8 cellular contexts compared by ENCODE assay signal in the genomic region with DNA sequence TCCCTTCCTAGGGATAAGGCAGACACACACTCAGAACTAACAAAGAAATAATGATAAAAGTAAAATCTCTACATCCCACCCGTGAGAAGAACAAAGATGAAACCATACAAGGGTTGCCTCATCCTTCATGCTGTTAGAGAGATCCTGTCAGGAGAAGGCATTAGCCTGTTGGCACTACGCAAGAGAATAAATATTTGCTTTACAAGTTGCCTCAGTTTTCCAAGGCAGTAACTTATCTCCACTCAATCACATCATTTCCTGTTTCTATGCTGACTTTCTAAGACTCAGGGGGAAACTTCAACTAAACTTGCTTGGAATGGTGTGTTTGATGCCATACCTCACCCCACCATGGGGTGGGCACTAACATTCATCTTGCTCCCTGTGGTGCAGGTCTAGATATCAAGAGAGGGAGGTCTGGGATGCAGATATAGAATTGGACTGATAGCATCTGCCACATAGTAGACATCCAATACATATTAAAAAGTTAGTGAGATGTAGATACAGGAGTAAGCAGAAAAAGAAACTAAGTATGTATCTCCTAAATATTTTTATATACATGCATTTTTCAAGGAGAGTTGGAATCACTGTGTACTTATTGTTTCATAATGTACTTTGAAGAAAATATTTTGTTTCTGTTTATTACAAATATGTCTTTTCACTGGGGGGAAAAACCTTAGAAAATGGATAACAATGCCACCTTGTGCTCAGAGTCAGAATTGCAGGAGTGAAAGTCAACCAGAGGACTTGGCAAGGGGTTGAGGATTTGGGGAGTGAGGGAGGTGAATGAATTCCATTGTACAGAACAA. TPM values are rescaled to one million over a fixed set of nuclear protein-coding genes. Genes with fewer than 3 reads are reported as not detected.
A peak's percentile ranks its signal among the peaks of the same experiment; 100 is the strongest.
DNase-seq lines count a peak whose midpoint lies in the region; ATAC-seq, FAIRE-seq and TF ChIP-seq lines count a peak whose summit lies in the region.

No MANE protein-coding gene starts in this region.

- H3K27ac ChIP-seq in astrocyte (ENCODE audit: low read depth, low read length) = no peak overlapping the region
- H3K27ac ChIP-seq in gastrocnemius medialis = no peak overlapping the region

- DNase-seq in DMS 273 treated with DMSO at 0.1 percent for 48 hours (lab: John Stamatoyannopoulos, UW) (peak; percentile 15), NCI-H1694 (lab: John Stamatoyannopoulos, UW) (peak; percentile 43), astrocyte (ENCODE audit: low read depth) (peak; percentile 18), kidney tubule cell (ENCODE audit: low spot score) (peak; percentile 15), gastrocnemius medialis (no peak)

- FAIRE-seq in astrocyte (lab: Jason Lieb, UNC) = peak; percentile 100

- no peaks in the 10 kb centered on the region for H3K9me3 Mint-ChIP-seq in astrocyte (ENCODE audit: unreplicated experiment)

- peaks cover 1% of the 10 kb centered on the region for H3K36me3 Mint-ChIP-seq in astrocyte (ENCODE audit: low read depth, unreplicated experiment)

- TF ChIP-seq CTCF in astrocyte (IDR thresholded peaks at IDR 0.05; ENCODE audit: insufficient read depth, low read depth, low read length) (peak; percentile 64), gastrocnemius medialis (IDR thresholded peaks at IDR 0.05 in 4 of 5, conservative IDR thresholded peaks at IDR 0.05 in 1 of 5) (peak in 1 of 5 experiments; percentile 33)

- H3K9ac ChIP-seq in astrocyte (ENCODE audit: low read length) = no peak overlapping the region

- no peak overlapping the region for H3K27ac Mint-ChIP-seq in astrocyte (ENCODE audit: unreplicated experiment)

- peak; percentile 61 for ATAC-seq in GM18868 (IDR thresholded peaks at IDR 0.05; ENCODE audit: unreplicated experiment)
- ATAC-seq in gastrocnemius medialis = no peak
- no peak for ATAC-seq in HG02884 (IDR thresholded peaks at IDR 0.05; ENCODE audit: unreplicated experiment)
- ATAC-seq in GM19463 (IDR thresholded peaks at IDR 0.05; ENCODE audit: unreplicated experiment) = no peak

- H3K4me2 ChIP-seq in astrocyte (ENCODE audit: low read length) = no peak overlapping the region

- no peak overlapping the region for H2AFZ ChIP-seq in astrocyte (ENCODE audit: low read depth, low read length)

- H3K27me3 ChIP-seq in astrocyte (ENCODE audit: insufficient read depth, low read length) (no peaks in the 10 kb centered on the region), gastrocnemius medialis (no peaks in the 10 kb centered on the region)

- no peaks in the 10 kb centered on the region for H3K9me3 ChIP-seq in astrocyte (ENCODE audit: insufficient read depth, low read depth, low read length)
- H3K9me3 ChIP-seq in gastrocnemius medialis = no peaks in the 10 kb centered on the region

- H3K4me1 Mint-ChIP-seq in astrocyte (ENCODE audit: low read depth, unreplicated experiment) = peaks cover 4% of the 10 kb centered on the region

- no peaks in the 10 kb centered on the region for H3K79me2 ChIP-seq in astrocyte (ENCODE audit: insufficient read depth, low read length)

- H4K20me1 ChIP-seq in astrocyte (ENCODE audit: insufficient read depth, low read length) = no peaks in the 10 kb centered on the region

- H3K36me3 ChIP-seq in astrocyte (ENCODE audit: insufficient read depth, low read length) (no peaks in the 10 kb centered on the region), gastrocnemius medialis (no peaks in the 10 kb centered on the region)

- TF ChIP-seq POLR2A in gastrocnemius medialis (IDR thresholded peaks at IDR 0.05) = no peak

- no peak overlapping the region for H3K4me3 Mint-ChIP-seq in astrocyte (ENCODE audit: unreplicated experiment)

- H3K27me3 Mint-ChIP-seq in astrocyte (ENCODE audit: low read depth, unreplicated experiment) = no peaks in the 10 kb centered on the region

- in situ Hi-C loops in gastrocnemius medialis (cut with MboI; ENCODE audit: low sequenced_read_pairs in 4 of 4) = loop anchor here in 2 of 4 donors (25.0 kb wide), 2 partner anchors 95 to 220 kb away; partner anchors contain the start of genes BEX1 (in 1 of the 2) and RAB40AL (in 1 of the 2)

- intact Hi-C loops in gastrocnemius medialis (cut with DNase I; ENCODE audit: low total_unique reads) = no loop called here

- H3K4me1 ChIP-seq in astrocyte (ENCODE audit: insufficient read depth, low read length) = peaks cover under 1% of the 10 kb centered on the region
- H3K4me1 ChIP-seq in gastrocnemius medialis = no peaks in the 10 kb centered on the region

- H3K4me3 ChIP-seq in astrocyte (ENCODE audit: insufficient read depth, low read depth, low read length) (no peak overlapping the region), gastrocnemius medialis (no peak overlapping the region)

RNA-seq across cellular contexts. Expression of gene BEX4, which starts 57.2 kb away (rescaled TPM):
- 42.9 and 43.4 TPM in 2 replicates for total RNA-seq in astrocyte
- 1 to 10 TPM in 3 of 4 donors, under 1 TPM in 1; 0.36 to 6.6 (median 5.0) TPM for total RNA-seq in gastrocnemius medialis

Comparison
In these comparisons a context has a peak if more than half of its experiments do, and no peak if none do; other contexts are left out.
1. DNase-seq: peak in DMS 273 treated with DMSO at 0.1 percent for 48 hours (single experiment), NCI-H1694 (single experiment), astrocyte (single experiment) and kidney tubule cell (single experiment); none in gastrocnemius medialis (0 of 2).